In the genomic region with DNA sequence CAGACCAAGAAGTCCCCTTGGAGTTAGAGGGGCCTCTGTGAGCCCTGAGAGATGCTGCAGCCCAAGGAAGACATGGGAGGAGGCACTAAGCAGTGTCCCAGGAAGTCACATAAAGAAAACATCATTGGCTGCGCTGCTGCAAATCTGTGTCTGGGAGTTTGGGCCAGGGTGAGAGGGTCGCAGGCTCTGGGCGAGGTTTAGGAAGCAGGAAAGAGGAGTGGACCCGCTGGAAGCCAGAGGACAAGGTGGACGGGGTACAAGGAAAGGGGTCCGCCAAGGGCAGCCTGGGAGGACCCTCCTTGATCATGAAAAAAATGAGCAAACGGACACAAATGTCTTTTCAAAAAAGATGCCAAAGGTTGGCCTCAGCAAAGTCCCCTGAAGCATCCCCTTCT, we compare ENCODE assay signal across 8 cellular contexts. TPM values are rescaled to one million over a fixed set of nuclear protein-coding genes. Genes with fewer than 3 reads are reported as not detected.
A peak's percentile ranks its signal among the peaks of the same experiment; 100 is the strongest.
DNase-seq lines count a peak whose midpoint lies in the region; ATAC-seq, FAIRE-seq and TF ChIP-seq lines count a peak whose summit lies in the region.
"Had no signal": no experiment of that assay in that cellular context is flagged by ENCODE, and none has a peak within 500 bp of the region (broad histone marks: within the 10 kb centered on the region; RNA-seq: fewer than 3 reads in every experiment).

No MANE protein-coding gene starts in this region.

- peaks cover 3% of the 10 kb centered on the region for H3K27me3 Mint-ChIP-seq in endothelial cell (ENCODE audit: unreplicated experiment)

- H3K79me1 ChIP-seq in trophoblast cell (ENCODE audit: low read length), result peaks cover 6% of the 10 kb centered on the region

- H3K27ac ChIP-seq in DND-41 (ENCODE audit: low read length) (peak overlapping the region; percentile 87), Panc1 (ENCODE audit: low read length) (peak overlapping the region; percentile 87), trophoblast cell (ENCODE audit: low read depth, low read length) (no peak overlapping the region)

- H3K18ac ChIP-seq in trophoblast cell (ENCODE audit: low read length), result no peak overlapping the region

- H3K36me3 ChIP-seq in DND-41 (ENCODE audit: insufficient read depth, low read length) (no peaks in the 10 kb centered on the region), Panc1 (ENCODE audit: control insufficient read depth, insufficient read depth, low read length) (no peaks in the 10 kb centered on the region), trophoblast cell (ENCODE audit: control insufficient read depth in 1 of 2, insufficient read depth in 2 of 2, low read length in 2 of 2) (no peaks in the 10 kb centered on the region)

- no peak for ATAC-seq in DND-41 (ENCODE audit: insufficient read depth, low read depth)
- peak; percentile 8; the same call in 1 of the 2 replicates for ATAC-seq in Panc1

- TF ChIP-seq CTCF in DND-41 (IDR thresholded peaks at IDR 0.05; ENCODE audit: borderline replicate concordance, extremely low read depth, low read length, poor library complexity, severe bottlenecking) (no peak), Panc1 (IDR thresholded peaks at IDR 0.05) (no peak), endothelial cell (IDR thresholded peaks at IDR 0.05; ENCODE audit: unreplicated experiment) (no peak)

- H3K27me3 ChIP-seq in DND-41 (ENCODE audit: insufficient read depth, low read length, poor library complexity) (no peaks in the 10 kb centered on the region), Panc1 (ENCODE audit: control insufficient read depth, insufficient read depth, low read length) (no peaks in the 10 kb centered on the region), trophoblast cell (ENCODE audit: insufficient read depth, low read length) (no peaks in the 10 kb centered on the region)

- H3K9me3 ChIP-seq in DND-41 (ENCODE audit: insufficient read depth, low read length, severe bottlenecking), result no peaks in the 10 kb centered on the region
- H3K9me3 ChIP-seq in Panc1 (ENCODE audit: control insufficient read depth, insufficient read depth, low read depth, low read length), result no peaks in the 10 kb centered on the region
- H3K9me3 ChIP-seq in trophoblast cell (ENCODE audit: insufficient read depth, low read depth, low read length), result no peaks in the 10 kb centered on the region

- FAIRE-seq in H54 (lab: Jason Lieb, UNC), result no peak
- FAIRE-seq: G401.6 had no signal

- no peak overlapping the region for H3K4me2 ChIP-seq in DND-41 (ENCODE audit: insufficient read depth, low read length)
- no peak overlapping the region for H3K4me2 ChIP-seq in trophoblast cell (ENCODE audit: low read length)

- H3K9me3 Mint-ChIP-seq in endothelial cell (ENCODE audit: unreplicated experiment), result no peaks in the 10 kb centered on the region

- no peak overlapping the region for H2BK120ac ChIP-seq in trophoblast cell (ENCODE audit: insufficient read depth, low read length, poor library complexity)

- H3K36me3 Mint-ChIP-seq in endothelial cell (ENCODE audit: low read depth, unreplicated experiment), result no peaks in the 10 kb centered on the region

- no peak overlapping the region for H3K4ac ChIP-seq in trophoblast cell (ENCODE audit: low read depth, low read length)

- CTCF ChIA-PET in Panc1 (lab: Charles Lee), result no interaction called here

- no CpG with 5 or more reads among the region's 7 CpGs for WGBS in trophoblast cell (ENCODE audit: extremely low coverage, insufficient coverage, insufficient read length)

- H3K27ac Mint-ChIP-seq in endothelial cell (ENCODE audit: unreplicated experiment), result peak overlapping the region; percentile 49

- H2BK12ac ChIP-seq in trophoblast cell (ENCODE audit: low read length), result peak overlapping the region; percentile 41

- peaks cover 51% of the 10 kb centered on the region for H3K4me1 Mint-ChIP-seq in endothelial cell (ENCODE audit: unreplicated experiment)

- peak overlapping the region; percentile 34 for H4K91ac ChIP-seq in trophoblast cell (ENCODE audit: low read depth, low read length)

- no peak for TF ChIP-seq POLR2A in H54 (IDR thresholded peaks at IDR 0.05; ENCODE audit: low read depth, low read length)

- in situ Hi-C loops in Panc1 (cut with HindIII; ENCODE audit: low pct_unique_long_range_greater_than_20kb, low sequenced_read_pairs), result no loop called here

- intact Hi-C loops in Panc1 (cut with micrococcal nuclease; ENCODE audit: unreplicated experiment), result no loop called here

- no peak overlapping the region for H3K4me3 ChIP-seq in DND-41 (ENCODE audit: low read depth in 1 of 2, low read length in 2 of 2)
- H3K4me3 ChIP-seq in Panc1 (ENCODE audit: low read depth in 2 of 2, low read length in 2 of 2), result peak overlapping the region in 1 of 2 experiments; percentile 10; a peak in 2 of 4 replicates
- H3K4me3 ChIP-seq in trophoblast cell (ENCODE audit: low read depth, low read length), result no peak overlapping the region

- H3K79me2 ChIP-seq in DND-41 (ENCODE audit: insufficient read depth, low read length) (no peaks in the 10 kb centered on the region), trophoblast cell (ENCODE audit: control insufficient read depth, insufficient read depth, low read length, poor library complexity) (no peaks in the 10 kb centered on the region)

- no peak overlapping the region for H3K4me3 Mint-ChIP-seq in endothelial cell (ENCODE audit: unreplicated experiment)

- no peak overlapping the region for H3K14ac ChIP-seq in trophoblast cell (ENCODE audit: low read length)

- DNase-seq in DND-41 (no peak), Panc1 (ENCODE audit: low read depth, low spot score) (no peak), endothelial cell (ENCODE audit: low spot score) (no peak), trophoblast cell (no peak), SW 1271 (lab: John Stamatoyannopoulos, UW) (no peak), H54 (ENCODE audit: insufficient read length, low spot score) (no peak)
- DNase-seq in effector CD8-positive, alpha-beta T cell (lab: John Stamatoyannopoulos, UW), result no peak

- H4K12ac ChIP-seq in trophoblast cell (ENCODE audit: low read depth, low read length), result no peak overlapping the region

- peak overlapping the region; percentile 84 for H2AFZ ChIP-seq in DND-41 (ENCODE audit: low read depth, low read length)
- H2AFZ ChIP-seq in trophoblast cell (ENCODE audit: insufficient read depth, low read length, poor library complexity), result no peak overlapping the region

- H2AK5ac ChIP-seq in trophoblast cell (ENCODE audit: low read length), result no peak overlapping the region

- no peak overlapping the region for H2BK5ac ChIP-seq in trophoblast cell (ENCODE audit: low read depth, low read length, poor library complexity)

- no TSS peak for BruUV-seq in Panc1 (replicated peaks; lab: Mats Ljungman, UMichigan)

- H3K23ac ChIP-seq in trophoblast cell (ENCODE audit: low read length), result no peak overlapping the region

- POLR2A ChIA-PET in Panc1 (lab: Charles Lee), result no interaction called here

- peaks cover 34% of the 10 kb centered on the region for H3K4me1 ChIP-seq in DND-41 (ENCODE audit: insufficient read depth, low read length)
- H3K4me1 ChIP-seq in Panc1 (ENCODE audit: control insufficient read depth, insufficient read depth, low read length), result peaks cover 45% of the 10 kb centered on the region
- peaks cover 11 to 14% of the 10 kb centered on the region in 2 experiments for H3K4me1 ChIP-seq in trophoblast cell (ENCODE audit: control insufficient read depth in 1 of 2, insufficient read depth in 2 of 2, low read length in 2 of 2)

- H4K8ac ChIP-seq in trophoblast cell (ENCODE audit: low read depth, low read length), result no peak overlapping the region

- H3K9ac ChIP-seq in DND-41 (ENCODE audit: low read depth, low read length) (no peak overlapping the region), trophoblast cell (ENCODE audit: low read length) (no peak overlapping the region)

- H4K20me1 ChIP-seq in DND-41 (ENCODE audit: insufficient read depth, low read length), result no peaks in the 10 kb centered on the region

RNA-seq across cellular contexts. Expression of gene SERPINB1, which starts 15.5 kb away (rescaled TPM):
- 40.8 TPM for total RNA-seq in Panc1 (2021; ENCODE audit: unreplicated experiment)
- 33.9 TPM for polyA plus RNA-seq in Panc1 (2012; ENCODE audit: insufficient read length)
- 16.6 TPM for total RNA-seq in endothelial cell (ENCODE audit: unreplicated experiment)
- 17.0 and 17.4 TPM in 2 replicates for polyA plus RNA-seq in trophoblast cell (2013)

RNA-seq across cellular contexts. Expression of gene SERPINB9, which starts 45.9 kb away (rescaled TPM):
- 3.8 TPM for total RNA-seq in Panc1 (2021; ENCODE audit: unreplicated experiment)
- 1.7 TPM for polyA plus RNA-seq in Panc1 (2012; ENCODE audit: insufficient read length)
- total RNA-seq in endothelial cell (ENCODE audit: unreplicated experiment), result 23.0 TPM
- polyA plus RNA-seq in trophoblast cell (2013), result 414 and 460 TPM in 2 replicates
